Comparison of ENCODE assay signal across 1 cellular context in genomic region chr9:114804504-114804903, GRCh38.
TF ChIP-seq lines count a peak whose summit lies in the region.

No MANE protein-coding gene starts in this region.

TF ChIP-seq in HepG2, 621 proteins besides CTCF, POLR2A, EP300 and RAD21 (continued from another document and continues in another):
- TF ChIP-seq ARID5B (CRISPR knock-in tag; IDR thresholded peaks at IDR 0.05) (peak; percentile 48; the same call in 1 of the 2 replicates), CREM (IDR thresholded peaks at IDR 0.05) (no peak), CREM (CRISPR knock-in tag; IDR thresholded peaks at IDR 0.05) (no peak), FOXA3 (CRISPR knock-in tag; IDR thresholded peaks at IDR 0.05) (no peak), ZNF230 (CRISPR knock-in tag; IDR thresholded peaks at IDR 0.05) (no peak), USF2 (IDR thresholded peaks at IDR 0.05; ENCODE audit: low read depth, low read length) (no peak), USF2 (CRISPR knock-in tag; IDR thresholded peaks at IDR 0.05; ENCODE audit: borderline replicate concordance) (no peak), ZFP1 (CRISPR knock-in tag; IDR thresholded peaks at IDR 0.05) (no peak), RFXANK (CRISPR knock-in tag; IDR thresholded peaks at IDR 0.05) (no peak), ZNF570 (CRISPR knock-in tag; IDR thresholded peaks at IDR 0.05; ENCODE audit: borderline replicate concordance) (no peak), ZNF276 (CRISPR knock-in tag; IDR thresholded peaks at IDR 0.05; ENCODE audit: low read depth) (no peak), IRF9 (CRISPR knock-in tag; IDR thresholded peaks at IDR 0.05; ENCODE audit: borderline replicate concordance) (no peak), ZNF232 (CRISPR knock-in tag; IDR thresholded peaks at IDR 0.05; ENCODE audit: borderline replicate concordance) (no peak), RXRB (CRISPR knock-in tag; IDR thresholded peaks at IDR 0.05; ENCODE audit: borderline replicate concordance) (peak; percentile 51; the same call in 1 of the 2 replicates), SKI (IDR thresholded peaks at IDR 0.05; ENCODE audit: partially characterized antibody) (peak; percentile 70), CENPT (CRISPR knock-in tag; IDR thresholded peaks at IDR 0.05; ENCODE audit: low read depth) (no peak), ZSCAN5A (CRISPR knock-in tag; IDR thresholded peaks at IDR 0.05; ENCODE audit: borderline replicate concordance) (no peak), NR2C2 (CRISPR knock-in tag; IDR thresholded peaks at IDR 0.05; ENCODE audit: borderline replicate concordance) (peak; percentile 40; the same call in 1 of the 2 replicates), ERF (CRISPR knock-in tag; IDR thresholded peaks at IDR 0.05) (0 out of 2 replicates have a peak, but pooled peaks have one; percentile 28), STAG1 (CRISPR knock-in tag; IDR thresholded peaks at IDR 0.05) (no peak), E2F1 (CRISPR knock-in tag; IDR thresholded peaks at IDR 0.05) (no peak), CERS6 (CRISPR knock-in tag; IDR thresholded peaks at IDR 0.05) (no peak), ZNF337 (CRISPR knock-in tag; IDR thresholded peaks at IDR 0.05; ENCODE audit: borderline replicate concordance, low read depth) (no peak), MYPOP (CRISPR knock-in tag; IDR thresholded peaks at IDR 0.05) (no peak), ZNF501 (CRISPR knock-in tag; IDR thresholded peaks at IDR 0.05) (no peak), GFI1 (CRISPR knock-in tag; IDR thresholded peaks at IDR 0.05; ENCODE audit: borderline replicate concordance) (no peak), RXRA (CRISPR knock-in tag; IDR thresholded peaks at IDR 0.05) (peak; percentile 33; the same call in 1 of the 2 replicates), PHF5A (CRISPR knock-in tag; IDR thresholded peaks at IDR 0.05; ENCODE audit: low read depth, unreplicated experiment) (no peak), GABPA (IDR thresholded peaks at IDR 0.05; ENCODE audit: low read depth, low read length) (no peak), GABPA (CRISPR knock-in tag; IDR thresholded peaks at IDR 0.05; ENCODE audit: low read depth) (peak; percentile 80), SPEN (CRISPR knock-in tag; IDR thresholded peaks at IDR 0.05; ENCODE audit: low read depth) (peak; percentile 23; the same call in 1 of the 2 replicates), ZEB1 (IDR thresholded peaks at IDR 0.05; ENCODE audit: insufficient replicate concordance, low read depth) (no peak), TBL1XR1 (IDR thresholded peaks at IDR 0.05; ENCODE audit: borderline replicate concordance, low read length, partially characterized antibody) (peak; percentile 55), DRAP1 (CRISPR knock-in tag; IDR thresholded peaks at IDR 0.05) (no peak), NFKB2 (CRISPR knock-in tag; IDR thresholded peaks at IDR 0.05; ENCODE audit: borderline replicate concordance) (no peak), JUND (CRISPR knock-in tag; IDR thresholded peaks at IDR 0.05) (no peak), ELF1 (CRISPR knock-in tag; IDR thresholded peaks at IDR 0.05) (0 out of 2 replicates have a peak, but pooled peaks have one; percentile 36), BCL6 (CRISPR knock-in tag; IDR thresholded peaks at IDR 0.05) (peak; percentile 38; the same call in 1 of the 2 replicates), NPAS2 (CRISPR knock-in tag; IDR thresholded peaks at IDR 0.05; ENCODE audit: borderline replicate concordance) (no peak), HES4 (CRISPR knock-in tag; IDR thresholded peaks at IDR 0.05; ENCODE audit: borderline replicate concordance) (no peak), GATAD2A (CRISPR knock-in tag; IDR thresholded peaks at IDR 0.05) (peak; percentile 32; the same call in 1 of the 2 replicates), NCOR1 (IDR thresholded peaks at IDR 0.05; ENCODE audit: borderline replicate concordance, low read length) (peak; percentile 63; the same call in 1 of the 2 replicates), ZNF704 (CRISPR knock-in tag; IDR thresholded peaks at IDR 0.05; ENCODE audit: borderline replicate concordance) (no peak), HNF4G (IDR thresholded peaks at IDR 0.05; ENCODE audit: borderline replicate concordance, low read depth, low read length) (peak; percentile 28; the same call in 1 of the 2 replicates), HNF4G (CRISPR knock-in tag; IDR thresholded peaks at IDR 0.05; ENCODE audit: borderline replicate concordance, low read depth) (no peak), ATF7 (IDR thresholded peaks at IDR 0.05) (no peak), ATF7 (CRISPR knock-in tag; IDR thresholded peaks at IDR 0.05) (no peak), FOXK1 (CRISPR knock-in tag; IDR thresholded peaks at IDR 0.05; ENCODE audit: borderline replicate concordance, low read depth) (peak; percentile 16; the same call in 1 of the 2 replicates), SKIL (CRISPR knock-in tag; IDR thresholded peaks at IDR 0.05; ENCODE audit: borderline replicate concordance) (peak; percentile 27; the same call in 1 of the 2 replicates), MBD4 (IDR thresholded peaks at IDR 0.05; ENCODE audit: borderline replicate concordance, low read length) (no peak)
